In the genomic region with DNA sequence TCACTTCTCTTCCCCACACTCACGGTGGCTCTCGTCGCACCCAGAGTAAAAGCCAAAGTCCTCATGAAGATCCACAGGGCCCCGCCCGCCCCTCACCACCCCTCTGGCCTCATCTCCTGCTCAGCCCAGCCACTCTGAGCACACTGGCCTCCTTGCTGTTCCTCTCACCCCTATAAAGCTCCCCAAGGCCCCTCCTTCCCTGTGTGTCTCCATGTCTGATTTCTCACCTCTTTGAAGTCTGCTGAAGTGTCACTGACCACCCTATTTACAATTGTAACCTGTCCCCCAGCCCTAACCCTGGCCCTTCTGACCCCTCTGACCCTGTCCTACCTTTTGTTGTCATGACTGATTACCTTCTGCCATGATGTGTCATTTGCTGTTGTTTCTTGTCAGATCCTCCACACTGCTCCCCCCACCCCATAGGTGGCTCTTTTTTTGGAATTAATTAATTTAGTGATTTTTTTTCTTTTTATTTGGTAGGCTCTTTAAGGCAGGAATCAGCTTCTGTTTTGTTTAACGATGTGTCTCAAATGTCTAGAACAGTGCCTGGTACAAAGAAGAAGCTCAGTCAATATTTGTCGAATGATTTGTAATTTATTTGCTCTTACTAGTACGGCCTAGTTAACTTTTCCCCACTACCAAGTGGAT, we compare ENCODE assay signal across 16 cellular contexts.
A peak's percentile ranks its signal among the peaks of the same experiment; 100 is the strongest.
DNase-seq lines count a peak whose midpoint lies in the region; ATAC-seq and TF ChIP-seq lines count a peak whose summit lies in the region.
"Had no signal": no experiment of that assay in that cellular context is flagged by ENCODE, and none has a peak within 500 bp of the region (broad histone marks: within the 10 kb centered on the region; RNA-seq: fewer than 3 reads in every experiment).

No MANE protein-coding gene starts in this region.

- peak overlapping the region in 4 of 7 donors; percentile 49 to 84 (median 76) for H3K27ac Mint-ChIP-seq in CD4-positive, alpha-beta memory T cell
- H3K27ac Mint-ChIP-seq in T-helper 17 cell (peak overlapping the region; percentile 53), neural progenitor cell (peak overlapping the region; percentile 27)

- no peak for TF ChIP-seq CTCF in neural progenitor cell (IDR thresholded peaks at IDR 0.05)
- TF ChIP-seq CTCF in gastroesophageal sphincter (IDR thresholded peaks at IDR 0.05): no peak

- no peak overlapping the region for H3K4me3 ChIP-seq in CD4-positive, alpha-beta memory T cell (ENCODE audit: low read length in 2 of 2)
- H3K4me3 ChIP-seq in neural progenitor cell (no peak overlapping the region), gastroesophageal sphincter (no peak overlapping the region)
- H3K4me3 ChIP-seq: GM12878, GM23248, SK-N-MC had no signal

- intact Hi-C loops in CD4-positive, alpha-beta memory T cell (cut with micrococcal nuclease): loop anchor here (5.0 kb wide), 1 partner anchor 91 kb away; a partner anchor contains a TSS
- intact Hi-C loops in left colon (cut with DNase I, micrococcal nuclease): no loop called here

- H3K9me3 Mint-ChIP-seq in CD4-positive, alpha-beta memory T cell: no peaks in the 10 kb centered on the region
- peaks cover 3% of the 10 kb centered on the region for H3K9me3 Mint-ChIP-seq in neural progenitor cell

- no peak for ATAC-seq in T-helper 17 cell
- peak; percentile 36 for ATAC-seq in left colon
- ATAC-seq in HG03095 (IDR thresholded peaks at IDR 0.05; ENCODE audit: unreplicated experiment): no peak
- no peak for ATAC-seq in gastroesophageal sphincter
- ATAC-seq: GM12878 had no signal

- no peak overlapping the region for H3K4me2 ChIP-seq in neural progenitor cell

- 71 to 79% methylated on average over 7 of the region's 8 CpGs for WGBS in gastroesophageal sphincter (ENCODE audit: low coverage in 1 of 2), 2 donors

- no peaks in the 10 kb centered on the region for H4K20me1 ChIP-seq in neural progenitor cell (ENCODE audit: low read depth)

- no peak overlapping the region for H3K9ac ChIP-seq in neural progenitor cell
- H3K9ac ChIP-seq: GM23248 had no signal

- peaks cover 7 to 15% of the 10 kb centered on the region in 2 donors for H3K36me3 Mint-ChIP-seq in CD4-positive, alpha-beta memory T cell
- H3K36me3 Mint-ChIP-seq in T-helper 17 cell (ENCODE audit: low read depth): no peaks in the 10 kb centered on the region
- H3K36me3 Mint-ChIP-seq in neural progenitor cell: no peaks in the 10 kb centered on the region

- no peaks in the 10 kb centered on the region for H3K79me2 ChIP-seq in neural progenitor cell (ENCODE audit: low read depth)

- peaks cover 53 to 88% (median 76%) of the 10 kb centered on the region in 4 donors for H3K4me1 Mint-ChIP-seq in CD4-positive, alpha-beta memory T cell
- H3K4me1 Mint-ChIP-seq in T-helper 17 cell (peaks cover 49% of the 10 kb centered on the region), neural progenitor cell (peaks cover 47% of the 10 kb centered on the region)

- no peak for TF ChIP-seq POLR2A in gastroesophageal sphincter (IDR thresholded peaks at IDR 0.05)

- H3K4me3 Mint-ChIP-seq in CD4-positive, alpha-beta memory T cell: peak overlapping the region in 1 of 8 donors; percentile 14
- no peak overlapping the region for H3K4me3 Mint-ChIP-seq in T-helper 17 cell
- no peak overlapping the region for H3K4me3 Mint-ChIP-seq in neural progenitor cell

- POLR2A ChIA-PET in CD4-positive, alpha-beta memory T cell (lab: Charles Lee; ENCODE audit: partially characterized antibody): interaction anchor here (1.1 to 1.3 kb wide), 2 partner anchors 49 to 90 kb away, joined by 3 read pairs; no protein-coding TSS in a partner anchor

- CTCF ChIA-PET in CD4-positive, alpha-beta memory T cell (lab: Charles Lee; ENCODE audit: partially characterized antibody): no interaction called here

- no peak for TF ChIP-seq EP300 in gastroesophageal sphincter (IDR thresholded peaks at IDR 0.05)

- peaks cover 42% of the 10 kb centered on the region for H3K4me1 ChIP-seq in CD4-positive, alpha-beta memory T cell (ENCODE audit: insufficient read depth, low read length)
- H3K4me1 ChIP-seq in neural progenitor cell: peaks cover 45% of the 10 kb centered on the region
- no peaks in the 10 kb centered on the region for H3K4me1 ChIP-seq in gastroesophageal sphincter

- no peak overlapping the region for H3K27ac ChIP-seq in CD4-positive, alpha-beta memory T cell (ENCODE audit: low read depth, low read length)
- H3K27ac ChIP-seq in neural progenitor cell (no peak overlapping the region), gastroesophageal sphincter (no peak overlapping the region)
- H3K27ac ChIP-seq: C4-2B, GM23248, SK-N-MC had no signal

- peaks cover 5% of the 10 kb centered on the region for H3F3A ChIP-seq in neural progenitor cell (ENCODE audit: low read depth)

- peaks cover 5% of the 10 kb centered on the region for H3K36me3 ChIP-seq in CD4-positive, alpha-beta memory T cell (ENCODE audit: insufficient read depth, low read length)
- H3K36me3 ChIP-seq in neural progenitor cell (no peaks in the 10 kb centered on the region), gastroesophageal sphincter (no peaks in the 10 kb centered on the region)

- no peaks in the 10 kb centered on the region for H3K27me3 Mint-ChIP-seq in CD4-positive, alpha-beta memory T cell
- H3K27me3 Mint-ChIP-seq in T-helper 17 cell: no peaks in the 10 kb centered on the region
- peaks cover 2% of the 10 kb centered on the region for H3K27me3 Mint-ChIP-seq in neural progenitor cell (ENCODE audit: insufficient read depth, low read depth)

- no peak for DNase-seq in CD4-positive, alpha-beta memory T cell
- DNase-seq in T-helper 17 cell (no peak), left colon (no peak), neural progenitor cell (ENCODE audit: low spot score) (no peak), NCI-H82 (lab: John Stamatoyannopoulos, UW) (no peak)
- DNase-seq: DMS79 treated with DMSO at 0.1 percent for 48 hours, GM23248, KBM-7, NCI-H1436 treated with DMSO at 0.1 percent for 48 hours, NCI-H2029 treated with DMSO at 0.1 percent for 48 hours, NCI-H774 had no signal

- no peaks in the 10 kb centered on the region for H3K27me3 ChIP-seq in CD4-positive, alpha-beta memory T cell (ENCODE audit: insufficient read depth, low read length)
- no peaks in the 10 kb centered on the region for H3K27me3 ChIP-seq in neural progenitor cell
- no peaks in the 10 kb centered on the region for H3K27me3 ChIP-seq in gastroesophageal sphincter

- no peak overlapping the region for H2AFZ ChIP-seq in neural progenitor cell (replicated peaks)
- H2AFZ ChIP-seq: GM23248 had no signal

- H3K9me3 ChIP-seq in CD4-positive, alpha-beta memory T cell (ENCODE audit: control insufficient read depth in 1 of 2, low read length in 2 of 2): no peaks in the 10 kb centered on the region
- H3K9me3 ChIP-seq in T-helper 17 cell (ENCODE audit: control insufficient read depth, low read length, poor library complexity, severe bottlenecking) (no peaks in the 10 kb centered on the region), neural progenitor cell (ENCODE audit: low read depth) (no peaks in the 10 kb centered on the region), gastroesophageal sphincter (no peaks in the 10 kb centered on the region)
